ENCODE assay signal across 1 cellular context in genomic region chr3:172279974-172280373, GRCh38.
TF ChIP-seq lines count a peak whose summit lies in the region.

No MANE protein-coding gene starts in this region.

TF ChIP-seq in neural cell, 6 proteins besides CTCF, POLR2A, EP300 and RAD21 (continued from another document):
- TF ChIP-seq EZH2 (IDR thresholded peaks at IDR 0.05; ENCODE audit: borderline replicate concordance, insufficient read depth, low read length, poor library complexity, severe bottlenecking) (no peak), TAF1 (IDR thresholded peaks at IDR 0.05; ENCODE audit: low read depth) (no peak)
TF ChIP-seq in neural cell: peak in this region for 0.
